1 cellular context compared by ENCODE assay signal in the genomic region with DNA sequence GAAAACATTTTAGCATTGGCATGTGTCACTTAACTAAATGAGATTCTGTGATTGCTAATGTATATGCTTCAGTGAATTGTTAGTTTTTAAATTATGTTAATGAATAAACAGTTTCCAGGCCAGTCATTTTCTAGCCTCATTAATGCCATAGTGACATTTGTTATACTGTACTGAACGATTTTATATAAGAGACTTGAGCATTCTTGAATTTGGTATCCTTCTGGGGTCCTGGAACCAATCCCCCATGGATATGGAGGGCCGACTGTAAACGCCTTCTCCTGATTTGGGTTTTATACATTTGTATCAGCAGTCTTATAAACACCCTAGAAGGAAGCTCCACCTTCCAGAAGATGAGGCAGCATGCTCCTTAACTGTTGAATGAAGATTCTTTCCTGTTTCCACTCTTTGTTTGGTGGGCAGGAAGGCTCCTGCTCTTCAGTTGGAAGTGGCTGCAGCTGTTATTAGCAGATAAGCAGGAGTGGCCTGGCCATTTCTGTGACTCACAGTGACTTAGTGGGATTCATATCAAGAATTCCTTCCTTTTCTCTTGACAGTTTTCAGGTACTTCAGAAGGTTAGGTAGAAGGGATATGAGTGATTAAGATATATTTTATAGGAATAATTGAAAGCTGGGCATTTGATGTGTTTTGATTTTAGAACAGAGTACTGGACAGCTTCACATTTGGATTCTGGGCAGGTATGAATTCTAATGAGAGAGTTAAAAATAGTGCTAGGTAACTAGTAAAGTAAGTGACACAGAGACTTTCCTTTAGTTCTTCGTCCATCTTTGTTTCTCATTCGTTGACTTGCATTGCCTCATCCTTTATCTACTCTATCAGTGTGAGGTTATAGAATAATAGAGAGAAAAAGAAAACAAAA.
TF ChIP-seq lines count a peak whose summit lies in the region.

No MANE protein-coding gene starts in this region.

TF ChIP-seq in K562, 482 proteins besides CTCF, POLR2A, EP300 and RAD21 (continued from another document and continues in another):
- TF ChIP-seq, protein P1, sequence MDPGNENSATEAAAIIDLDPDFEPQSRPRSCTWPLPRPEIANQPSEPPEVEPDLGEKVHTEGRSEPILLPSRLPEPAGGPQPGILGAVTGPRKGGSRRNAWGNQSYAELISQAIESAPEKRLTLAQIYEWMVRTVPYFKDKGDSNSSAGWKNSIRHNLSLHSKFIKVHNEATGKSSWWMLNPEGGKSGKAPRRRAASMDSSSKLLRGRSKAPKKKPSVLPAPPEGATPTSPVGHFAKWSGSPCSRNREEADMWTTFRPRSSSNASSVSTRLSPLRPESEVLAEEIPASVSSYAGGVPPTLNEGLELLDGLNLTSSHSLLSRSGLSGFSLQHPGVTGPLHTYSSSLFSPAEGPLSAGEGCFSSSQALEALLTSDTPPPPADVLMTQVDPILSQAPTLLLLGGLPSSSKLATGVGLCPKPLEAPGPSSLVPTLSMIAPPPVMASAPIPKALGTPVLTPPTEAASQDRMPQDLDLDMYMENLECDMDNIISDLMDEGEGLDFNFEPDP (CRISPR knock-in tag; IDR thresholded peaks at IDR 0.05): no peak
- TF ChIP-seq ZC3H11A (IDR thresholded peaks at IDR 0.05; ENCODE audit: low read depth, low read length) (no peak), ZNF780A (CRISPR knock-in tag; IDR thresholded peaks at IDR 0.05) (no peak), PHB2 (IDR thresholded peaks at IDR 0.05; ENCODE audit: low read depth) (no peak), GATAD2A (IDR thresholded peaks at IDR 0.05) (peak; percentile 66; the same call in 1 of the 2 replicates), FOXA1 (IDR thresholded peaks at IDR 0.05; ENCODE audit: borderline replicate concordance) (no peak), GABPB2 (CRISPR knock-in tag; conservative IDR thresholded peaks at IDR 0.05) (no peak), KHSRP (IDR thresholded peaks at IDR 0.05) (0 out of 2 replicates have a peak, but pooled peaks have one; percentile 27), TCF7 (IDR thresholded peaks at IDR 0.05; ENCODE audit: borderline replicate concordance) (no peak), HMG20A (CRISPR knock-in tag; conservative IDR thresholded peaks at IDR 0.05) (no peak), ZSCAN32 (CRISPR knock-in tag; IDR thresholded peaks at IDR 0.05) (no peak), ARNT (IDR thresholded peaks at IDR 0.05) (peak; percentile 82 to 87; a peak in 3 of 4 replicates), ZNF217 (CRISPR knock-in tag; IDR thresholded peaks at IDR 0.05) (no peak), JUNB (CRISPR knock-in tag; conservative IDR thresholded peaks at IDR 0.05) (no peak), PHTF2 (CRISPR knock-in tag; IDR thresholded peaks at IDR 0.05) (no peak), TAF1 (IDR thresholded peaks at IDR 0.05; ENCODE audit: control insufficient read depth, extremely low read depth, insufficient read depth, low read length, severe bottlenecking) (peak; percentile 56), ERF (CRISPR knock-in tag; IDR thresholded peaks at IDR 0.05) (no peak), POLR2B (IDR thresholded peaks at IDR 0.05; ENCODE audit: low read depth, partially characterized antibody) (no peak), DIDO1 (tag; IDR thresholded peaks at IDR 0.05; ENCODE audit: low read depth) (no peak), HDGF (IDR thresholded peaks at IDR 0.05) (no peak), ILF3 (IDR thresholded peaks at IDR 0.05; ENCODE audit: borderline replicate concordance) (0 out of 2 replicates have a peak, but pooled peaks have one; percentile 12), NCOR1 (IDR thresholded peaks at IDR 0.05) (peak; percentile 89), KLF10 (CRISPR knock-in tag; IDR thresholded peaks at IDR 0.05) (no peak), KAT2B (IDR thresholded peaks at IDR 0.05; ENCODE audit: low read depth, low read length) (no peak), RFX7 (CRISPR knock-in tag; IDR thresholded peaks at IDR 0.05) (no peak), ZNF764 (CRISPR knock-in tag; IDR thresholded peaks at IDR 0.05; ENCODE audit: low read depth) (no peak), ZC3H8 (IDR thresholded peaks at IDR 0.05) (no peak), MCM3 (IDR thresholded peaks at IDR 0.05) (no peak), GATAD2B (IDR thresholded peaks at IDR 0.05; ENCODE audit: borderline replicate concordance) (peak; percentile 44; the same call in 1 of the 2 replicates), ZBTB8A (IDR thresholded peaks at IDR 0.05; ENCODE audit: partially characterized antibody) (no peak), SAP30 (IDR thresholded peaks at IDR 0.05; ENCODE audit: borderline replicate concordance, insufficient read depth, low read depth, low read length, poor library complexity, severe bottlenecking) (no peak), POLR2G (IDR thresholded peaks at IDR 0.05; ENCODE audit: low read depth, low read length) (no peak), EP400 (IDR thresholded peaks at IDR 0.05) (peak; percentile 70)
- TF ChIP-seq, protein P2, sequence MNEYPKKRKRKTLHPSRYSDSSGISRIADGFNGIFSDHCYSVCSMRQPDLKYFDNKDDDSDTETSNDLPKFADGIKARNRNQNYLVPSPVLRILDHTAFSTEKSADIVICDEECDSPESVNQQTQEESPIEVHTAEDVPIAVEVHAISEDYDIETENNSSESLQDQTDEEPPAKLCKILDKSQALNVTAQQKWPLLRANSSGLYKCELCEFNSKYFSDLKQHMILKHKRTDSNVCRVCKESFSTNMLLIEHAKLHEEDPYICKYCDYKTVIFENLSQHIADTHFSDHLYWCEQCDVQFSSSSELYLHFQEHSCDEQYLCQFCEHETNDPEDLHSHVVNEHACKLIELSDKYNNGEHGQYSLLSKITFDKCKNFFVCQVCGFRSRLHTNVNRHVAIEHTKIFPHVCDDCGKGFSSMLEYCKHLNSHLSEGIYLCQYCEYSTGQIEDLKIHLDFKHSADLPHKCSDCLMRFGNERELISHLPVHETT (CRISPR knock-in tag; conservative IDR thresholded peaks at IDR 0.05 in 1 of 2, IDR thresholded peaks at IDR 0.05 in 1 of 2): no peak; a peak in 2 of 4 replicates
- TF ChIP-seq, protein P3, sequence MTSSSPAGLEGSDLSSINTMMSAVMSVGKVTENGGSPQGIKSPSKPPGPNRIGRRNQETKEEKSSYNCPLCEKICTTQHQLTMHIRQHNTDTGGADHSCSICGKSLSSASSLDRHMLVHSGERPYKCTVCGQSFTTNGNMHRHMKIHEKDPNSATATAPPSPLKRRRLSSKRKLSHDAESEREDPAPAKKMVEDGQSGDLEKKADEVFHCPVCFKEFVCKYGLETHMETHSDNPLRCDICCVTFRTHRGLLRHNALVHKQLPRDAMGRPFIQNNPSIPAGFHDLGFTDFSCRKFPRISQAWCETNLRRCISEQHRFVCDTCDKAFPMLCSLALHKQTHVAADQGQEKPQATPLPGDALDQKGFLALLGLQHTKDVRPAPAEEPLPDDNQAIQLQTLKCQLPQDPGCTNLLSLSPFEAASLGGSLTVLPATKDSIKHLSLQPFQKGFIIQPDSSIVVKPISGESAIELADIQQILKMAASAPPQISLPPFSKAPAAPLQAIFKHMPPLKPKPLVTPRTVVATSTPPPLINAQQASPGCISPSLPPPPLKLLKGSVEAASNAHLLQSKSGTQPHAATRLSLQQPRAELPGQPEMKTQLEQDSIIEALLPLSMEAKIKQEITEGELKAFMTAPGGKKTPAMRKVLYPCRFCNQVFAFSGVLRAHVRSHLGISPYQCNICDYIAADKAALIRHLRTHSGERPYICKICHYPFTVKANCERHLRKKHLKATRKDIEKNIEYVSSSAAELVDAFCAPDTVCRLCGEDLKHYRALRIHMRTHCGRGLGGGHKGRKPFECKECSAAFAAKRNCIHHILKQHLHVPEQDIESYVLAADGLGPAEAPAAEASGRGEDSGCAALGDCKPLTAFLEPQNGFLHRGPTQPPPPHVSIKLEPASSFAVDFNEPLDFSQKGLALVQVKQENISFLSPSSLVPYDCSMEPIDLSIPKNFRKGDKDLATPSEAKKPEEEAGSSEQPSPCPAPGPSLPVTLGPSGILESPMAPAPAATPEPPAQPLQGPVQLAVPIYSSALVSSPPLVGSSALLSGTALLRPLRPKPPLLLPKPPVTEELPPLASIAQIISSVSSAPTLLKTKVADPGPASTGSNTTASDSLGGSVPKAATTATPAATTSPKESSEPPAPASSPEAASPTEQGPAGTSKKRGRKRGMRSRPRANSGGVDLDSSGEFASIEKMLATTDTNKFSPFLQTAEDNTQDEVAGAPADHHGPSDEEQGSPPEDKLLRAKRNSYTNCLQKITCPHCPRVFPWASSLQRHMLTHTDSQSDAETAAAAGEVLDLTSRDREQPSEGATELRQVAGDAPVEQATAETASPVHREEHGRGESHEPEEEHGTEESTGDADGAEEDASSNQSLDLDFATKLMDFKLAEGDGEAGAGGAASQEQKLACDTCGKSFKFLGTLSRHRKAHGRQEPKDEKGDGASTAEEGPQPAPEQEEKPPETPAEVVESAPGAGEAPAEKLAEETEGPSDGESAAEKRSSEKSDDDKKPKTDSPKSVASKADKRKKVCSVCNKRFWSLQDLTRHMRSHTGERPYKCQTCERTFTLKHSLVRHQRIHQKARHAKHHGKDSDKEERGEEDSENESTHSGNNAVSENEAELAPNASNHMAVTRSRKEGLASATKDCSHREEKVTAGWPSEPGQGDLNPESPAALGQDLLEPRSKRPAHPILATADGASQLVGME (CRISPR knock-in tag; IDR thresholded peaks at IDR 0.05): no peak
- TF ChIP-seq, protein P4, sequence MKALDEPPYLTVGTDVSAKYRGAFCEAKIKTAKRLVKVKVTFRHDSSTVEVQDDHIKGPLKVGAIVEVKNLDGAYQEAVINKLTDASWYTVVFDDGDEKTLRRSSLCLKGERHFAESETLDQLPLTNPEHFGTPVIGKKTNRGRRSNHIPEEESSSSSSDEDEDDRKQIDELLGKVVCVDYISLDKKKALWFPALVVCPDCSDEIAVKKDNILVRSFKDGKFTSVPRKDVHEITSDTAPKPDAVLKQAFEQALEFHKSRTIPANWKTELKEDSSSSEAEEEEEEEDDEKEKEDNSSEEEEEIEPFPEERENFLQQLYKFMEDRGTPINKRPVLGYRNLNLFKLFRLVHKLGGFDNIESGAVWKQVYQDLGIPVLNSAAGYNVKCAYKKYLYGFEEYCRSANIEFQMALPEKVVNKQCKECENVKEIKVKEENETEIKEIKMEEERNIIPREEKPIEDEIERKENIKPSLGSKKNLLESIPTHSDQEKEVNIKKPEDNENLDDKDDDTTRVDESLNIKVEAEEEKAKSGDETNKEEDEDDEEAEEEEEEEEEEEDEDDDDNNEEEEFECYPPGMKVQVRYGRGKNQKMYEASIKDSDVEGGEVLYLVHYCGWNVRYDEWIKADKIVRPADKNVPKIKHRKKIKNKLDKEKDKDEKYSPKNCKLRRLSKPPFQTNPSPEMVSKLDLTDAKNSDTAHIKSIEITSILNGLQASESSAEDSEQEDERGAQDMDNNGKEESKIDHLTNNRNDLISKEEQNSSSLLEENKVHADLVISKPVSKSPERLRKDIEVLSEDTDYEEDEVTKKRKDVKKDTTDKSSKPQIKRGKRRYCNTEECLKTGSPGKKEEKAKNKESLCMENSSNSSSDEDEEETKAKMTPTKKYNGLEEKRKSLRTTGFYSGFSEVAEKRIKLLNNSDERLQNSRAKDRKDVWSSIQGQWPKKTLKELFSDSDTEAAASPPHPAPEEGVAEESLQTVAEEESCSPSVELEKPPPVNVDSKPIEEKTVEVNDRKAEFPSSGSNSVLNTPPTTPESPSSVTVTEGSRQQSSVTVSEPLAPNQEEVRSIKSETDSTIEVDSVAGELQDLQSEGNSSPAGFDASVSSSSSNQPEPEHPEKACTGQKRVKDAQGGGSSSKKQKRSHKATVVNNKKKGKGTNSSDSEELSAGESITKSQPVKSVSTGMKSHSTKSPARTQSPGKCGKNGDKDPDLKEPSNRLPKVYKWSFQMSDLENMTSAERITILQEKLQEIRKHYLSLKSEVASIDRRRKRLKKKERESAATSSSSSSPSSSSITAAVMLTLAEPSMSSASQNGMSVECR (CRISPR knock-in tag; IDR thresholded peaks at IDR 0.05): no peak
- TF ChIP-seq, protein P5, sequence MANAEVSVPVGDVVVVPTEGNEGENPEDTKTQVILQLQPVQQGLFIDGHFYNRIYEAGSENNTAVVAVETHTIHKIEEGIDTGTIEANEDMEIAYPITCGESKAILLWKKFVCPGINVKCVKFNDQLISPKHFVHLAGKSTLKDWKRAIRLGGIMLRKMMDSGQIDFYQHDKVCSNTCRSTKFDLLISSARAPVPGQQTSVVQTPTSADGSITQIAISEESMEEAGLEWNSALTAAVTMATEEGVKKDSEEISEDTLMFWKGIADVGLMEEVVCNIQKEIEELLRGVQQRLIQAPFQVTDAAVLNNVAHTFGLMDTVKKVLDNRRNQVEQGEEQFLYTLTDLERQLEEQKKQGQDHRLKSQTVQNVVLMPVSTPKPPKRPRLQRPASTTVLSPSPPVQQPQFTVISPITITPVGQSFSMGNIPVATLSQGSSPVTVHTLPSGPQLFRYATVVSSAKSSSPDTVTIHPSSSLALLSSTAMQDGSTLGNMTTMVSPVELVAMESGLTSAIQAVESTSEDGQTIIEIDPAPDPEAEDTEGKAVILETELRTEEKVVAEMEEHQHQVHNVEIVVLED (CRISPR knock-in tag; IDR thresholded peaks at IDR 0.05): no peak
- TF ChIP-seq, protein P6, sequence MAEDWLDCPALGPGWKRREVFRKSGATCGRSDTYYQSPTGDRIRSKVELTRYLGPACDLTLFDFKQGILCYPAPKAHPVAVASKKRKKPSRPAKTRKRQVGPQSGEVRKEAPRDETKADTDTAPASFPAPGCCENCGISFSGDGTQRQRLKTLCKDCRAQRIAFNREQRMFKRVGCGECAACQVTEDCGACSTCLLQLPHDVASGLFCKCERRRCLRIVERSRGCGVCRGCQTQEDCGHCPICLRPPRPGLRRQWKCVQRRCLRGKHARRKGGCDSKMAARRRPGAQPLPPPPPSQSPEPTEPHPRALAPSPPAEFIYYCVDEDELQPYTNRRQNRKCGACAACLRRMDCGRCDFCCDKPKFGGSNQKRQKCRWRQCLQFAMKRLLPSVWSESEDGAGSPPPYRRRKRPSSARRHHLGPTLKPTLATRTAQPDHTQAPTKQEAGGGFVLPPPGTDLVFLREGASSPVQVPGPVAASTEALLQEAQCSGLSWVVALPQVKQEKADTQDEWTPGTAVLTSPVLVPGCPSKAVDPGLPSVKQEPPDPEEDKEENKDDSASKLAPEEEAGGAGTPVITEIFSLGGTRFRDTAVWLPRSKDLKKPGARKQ (CRISPR knock-in tag; IDR thresholded peaks at IDR 0.05): no peak
- TF ChIP-seq, protein P7, sequence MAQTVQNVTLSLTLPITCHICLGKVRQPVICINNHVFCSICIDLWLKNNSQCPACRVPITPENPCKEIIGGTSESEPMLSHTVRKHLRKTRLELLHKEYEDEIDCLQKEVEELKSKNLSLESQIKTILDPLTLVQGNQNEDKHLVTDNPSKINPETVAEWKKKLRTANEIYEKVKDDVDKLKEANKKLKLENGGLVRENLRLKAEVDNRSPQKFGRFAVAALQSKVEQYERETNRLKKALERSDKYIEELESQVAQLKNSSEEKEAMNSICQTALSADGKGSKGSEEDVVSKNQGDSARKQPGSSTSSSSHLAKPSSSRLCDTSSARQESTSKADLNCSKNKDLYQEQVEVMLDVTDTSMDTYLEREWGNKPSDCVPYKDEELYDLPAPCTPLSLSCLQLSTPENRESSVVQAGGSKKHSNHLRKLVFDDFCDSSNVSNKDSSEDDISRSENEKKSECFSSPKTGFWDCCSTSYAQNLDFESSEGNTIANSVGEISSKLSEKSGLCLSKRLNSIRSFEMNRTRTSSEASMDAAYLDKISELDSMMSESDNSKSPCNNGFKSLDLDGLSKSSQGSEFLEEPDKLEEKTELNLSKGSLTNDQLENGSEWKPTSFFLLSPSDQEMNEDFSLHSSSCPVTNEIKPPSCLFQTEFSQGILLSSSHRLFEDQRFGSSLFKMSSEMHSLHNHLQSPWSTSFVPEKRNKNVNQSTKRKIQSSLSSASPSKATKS (CRISPR knock-in tag; IDR thresholded peaks at IDR 0.05): no peak
